27 cellular contexts compared by ENCODE assay signal in genomic region chr9:117291223-117291622, GRCh38.
"Had no signal": no experiment of that assay in that cellular context is flagged by ENCODE, and none has a peak within 500 bp of the region (broad histone marks: within the 10 kb centered on the region; RNA-seq: fewer than 3 reads in every experiment).

No MANE protein-coding gene starts in this region.

- H3K27me3 Mint-ChIP-seq: natural killer cell treated with Interleukin-12 subunit alpha and Interleukin-12 subunit beta and Interleukin-15 and Interleukin-18, amount 100 ng/mL, for 72 hours; progenitor cell of endocrine pancreas; stimulated activated naive B cell treated with anti-CD40 and anti-IgM and Interleukin-4, amounts not matched to agents 10 μg/mL and 1 μg/mL and 100 μg/mL, for 72 hours; stimulated activated naive CD8-positive, alpha-beta T cell treated with anti-CD3 and anti-CD28 coated beads, Interleukin-15, Interleukin-2, amounts not matched to agents 100 ng/mL and 50 ng/mL, for 24 hours had no signal

- H3K9me3 Mint-ChIP-seq: nephron progenitor cell; stimulated activated naive CD8-positive, alpha-beta T cell treated with anti-CD3 and anti-CD28 coated beads, Interleukin-15, Interleukin-2, amounts not matched to agents 100 ng/mL and 50 ng/mL, for 24 hours had no signal

- H3K79me2 ChIP-seq: parathyroid adenoma had no signal

- H3K4me1 Mint-ChIP-seq: nephron progenitor cell; stimulated activated effector memory CD8-positive, alpha-beta T cell treated with anti-CD3 and anti-CD28 coated beads, Interleukin-12 subunit alpha, Interleukin-12 subunit beta, amount 100 ng/mL, for 72 hours; stimulated activated naive B cell treated with anti-CD40 and anti-IgM and Interleukin-4, amounts not matched to agents 10 μg/mL and 1 μg/mL and 100 μg/mL, for 72 hours had no signal

- H3K9ac ChIP-seq: neural progenitor cell, parathyroid adenoma had no signal

- H3K27ac Mint-ChIP-seq: natural killer cell treated with Interleukin-12 subunit alpha and Interleukin-12 subunit beta and Interleukin-15 and Interleukin-18, amount 100 ng/mL, for 72 hours; nephron progenitor cell; neural progenitor cell; progenitor cell of endocrine pancreas; stimulated activated effector memory CD8-positive, alpha-beta T cell treated with anti-CD3 and anti-CD28 coated beads, Interleukin-12 subunit alpha, Interleukin-12 subunit beta, amount 100 ng/mL, for 72 hours; stimulated activated naive B cell treated with anti-CD40 and anti-IgM and Interleukin-4, amounts not matched to agents 10 μg/mL and 1 μg/mL and 100 μg/mL, for 72 hours; stimulated activated naive CD8-positive, alpha-beta T cell treated with anti-CD3 and anti-CD28 coated beads, Interleukin-15, Interleukin-2, amounts not matched to agents 100 ng/mL and 50 ng/mL, for 24 hours had no signal

- H3K27ac ChIP-seq: neural progenitor cell, ovary, parathyroid adenoma, psoas muscle, right lobe of liver, sigmoid colon, stomach, thyroid gland, tibial nerve, upper lobe of left lung, vagina had no signal

- H3K4me2 ChIP-seq: neural progenitor cell had no signal

- H3K27me3 ChIP-seq: neural progenitor cell, ovary, right lobe of liver, sigmoid colon, stomach, thyroid gland, tibial nerve, upper lobe of left lung, vagina had no signal

- H3K4me3 Mint-ChIP-seq: natural killer cell treated with Interleukin-12 subunit alpha and Interleukin-12 subunit beta and Interleukin-15 and Interleukin-18, amount 100 ng/mL, for 72 hours; nephron progenitor cell; neural progenitor cell; stimulated activated effector memory CD8-positive, alpha-beta T cell treated with anti-CD3 and anti-CD28 coated beads, Interleukin-12 subunit alpha, Interleukin-12 subunit beta, amount 100 ng/mL, for 72 hours; stimulated activated naive B cell treated with anti-CD40 and anti-IgM and Interleukin-4, amounts not matched to agents 10 μg/mL and 1 μg/mL and 100 μg/mL, for 72 hours; stimulated activated naive CD8-positive, alpha-beta T cell treated with anti-CD3 and anti-CD28 coated beads, Interleukin-15, Interleukin-2, amounts not matched to agents 100 ng/mL and 50 ng/mL, for 24 hours had no signal

- H3K36me3 ChIP-seq: neural progenitor cell, ovary, right lobe of liver, sigmoid colon, stomach, thoracic aorta, thyroid gland, tibial nerve, upper lobe of left lung, vagina had no signal

- H3K36me3 Mint-ChIP-seq: natural killer cell treated with Interleukin-12 subunit alpha and Interleukin-12 subunit beta and Interleukin-15 and Interleukin-18, amount 100 ng/mL, for 72 hours; neural progenitor cell; stimulated activated effector memory CD8-positive, alpha-beta T cell treated with anti-CD3 and anti-CD28 coated beads, Interleukin-12 subunit alpha, Interleukin-12 subunit beta, amount 100 ng/mL, for 72 hours; stimulated activated naive B cell treated with anti-CD40 and anti-IgM and Interleukin-4, amounts not matched to agents 10 μg/mL and 1 μg/mL and 100 μg/mL, for 72 hours had no signal

- H3K4me1 ChIP-seq: parathyroid adenoma, psoas muscle, right lobe of liver, sigmoid colon, stomach, thyroid gland, tibial nerve, upper lobe of left lung, vagina had no signal

- H2AFZ ChIP-seq: neural progenitor cell, parathyroid adenoma had no signal

- DNase-seq: nephron progenitor cell; occipital lobe; ovary; psoas muscle; right cardiac atrium; right lobe of liver; sigmoid colon; small intestine; stimulated activated CD4-positive, alpha-beta T cell treated with anti-CD3 and anti-CD28 coated beads, Interleukin-15, amount 100 ng/mL, for 24 hours; stimulated activated CD4-positive, alpha-beta T cell treated with anti-CD3 and anti-CD28 coated beads, Interleukin-2, amount 100 ng/mL, for 24 hours; stimulated activated CD4-positive, alpha-beta T cell treated with anti-CD3 and anti-CD28 coated beads, Interleukin-2, amount 100 ng/mL, for 48 hours; stimulated activated CD4-positive, alpha-beta T cell treated with anti-CD3 and anti-CD28 coated beads, Interleukin-4, amount 100 ng/mL, for 24 hours; stimulated activated naive B cell treated with anti-CD40 and anti-IgM and Interleukin-4, amounts not matched to agents 10 μg/mL and 1 μg/mL and 100 μg/mL, for 72 hours; stimulated activated naive CD4-positive, alpha-beta T cell treated with Interleukin-2 at 50 U/mL for 16 hours; stomach; trophoblast cell had no signal

- ATAC-seq: natural killer cell treated with Interleukin-12 subunit alpha and Interleukin-12 subunit beta and Interleukin-15 and Interleukin-18, amount 100 ng/mL, for 72 hours; psoas muscle; right lobe of liver; stimulated activated effector memory CD8-positive, alpha-beta T cell treated with anti-CD3 and anti-CD28 coated beads, Interleukin-12 subunit alpha, Interleukin-12 subunit beta, amount 100 ng/mL, for 72 hours; stimulated activated naive B cell treated with anti-CD40 and anti-IgM and Interleukin-4, amounts not matched to agents 10 μg/mL and 1 μg/mL and 100 μg/mL, for 72 hours had no signal

- H3K9me3 ChIP-seq: ovary, psoas muscle, right lobe of liver, sigmoid colon, stomach, thoracic aorta, thyroid gland, tibial nerve, upper lobe of left lung, vagina had no signal

- H3K4me3 ChIP-seq: neural progenitor cell, ovary, psoas muscle, right lobe of liver, sigmoid colon, stomach, thoracic aorta, thyroid gland, tibial nerve, upper lobe of left lung, vagina had no signal
